Comparison of ENCODE assay signal across 1 cellular context in the genomic region with DNA sequence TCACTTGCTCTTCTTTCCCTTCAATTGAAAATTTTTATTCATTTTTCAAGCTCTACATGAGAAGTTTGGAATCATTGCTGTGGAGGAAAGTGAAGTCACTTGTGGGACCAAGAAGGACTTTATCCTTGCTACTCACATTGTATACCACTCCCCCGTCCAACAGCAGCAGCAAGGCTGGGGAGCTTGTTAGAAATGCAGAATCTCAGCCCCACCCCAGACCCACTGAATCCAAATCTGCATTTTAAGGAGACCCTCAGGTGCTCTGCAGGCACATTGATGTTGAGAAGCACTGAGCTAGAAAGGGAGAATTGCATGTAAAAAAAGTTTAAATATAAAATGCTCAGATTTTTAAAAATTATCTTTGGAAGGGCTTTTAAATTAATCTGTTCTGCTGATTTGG.
TF ChIP-seq lines count a peak whose summit lies in the region.

No MANE protein-coding gene starts in this region.

TF ChIP-seq in A549, 52 proteins besides CTCF, POLR2A, EP300 and RAD21 (continued from another document):
- TF ChIP-seq, protein P1, sequence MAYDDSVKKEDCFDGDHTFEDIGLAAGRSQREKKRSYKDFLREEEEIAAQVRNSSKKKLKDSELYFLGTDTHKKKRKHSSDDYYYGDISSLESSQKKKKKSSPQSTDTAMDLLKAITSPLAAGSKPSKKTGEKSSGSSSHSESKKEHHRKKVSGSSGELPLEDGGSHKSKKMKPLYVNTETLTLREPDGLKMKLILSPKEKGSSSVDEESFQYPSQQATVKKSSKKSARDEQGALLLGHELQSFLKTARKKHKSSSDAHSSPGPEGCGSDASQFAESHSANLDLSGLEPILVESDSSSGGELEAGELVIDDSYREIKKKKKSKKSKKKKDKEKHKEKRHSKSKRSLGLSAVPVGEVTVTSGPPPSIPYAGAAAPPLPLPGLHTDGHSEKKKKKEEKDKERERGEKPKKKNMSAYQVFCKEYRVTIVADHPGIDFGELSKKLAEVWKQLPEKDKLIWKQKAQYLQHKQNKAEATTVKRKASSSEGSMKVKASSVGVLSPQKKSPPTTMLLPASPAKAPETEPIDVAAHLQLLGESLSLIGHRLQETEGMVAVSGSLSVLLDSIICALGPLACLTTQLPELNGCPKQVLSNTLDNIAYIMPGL (CRISPR knock-in tag; IDR thresholded peaks at IDR 0.05; ENCODE audit: borderline replicate concordance), result no peak
- TF ChIP-seq, protein P2, sequence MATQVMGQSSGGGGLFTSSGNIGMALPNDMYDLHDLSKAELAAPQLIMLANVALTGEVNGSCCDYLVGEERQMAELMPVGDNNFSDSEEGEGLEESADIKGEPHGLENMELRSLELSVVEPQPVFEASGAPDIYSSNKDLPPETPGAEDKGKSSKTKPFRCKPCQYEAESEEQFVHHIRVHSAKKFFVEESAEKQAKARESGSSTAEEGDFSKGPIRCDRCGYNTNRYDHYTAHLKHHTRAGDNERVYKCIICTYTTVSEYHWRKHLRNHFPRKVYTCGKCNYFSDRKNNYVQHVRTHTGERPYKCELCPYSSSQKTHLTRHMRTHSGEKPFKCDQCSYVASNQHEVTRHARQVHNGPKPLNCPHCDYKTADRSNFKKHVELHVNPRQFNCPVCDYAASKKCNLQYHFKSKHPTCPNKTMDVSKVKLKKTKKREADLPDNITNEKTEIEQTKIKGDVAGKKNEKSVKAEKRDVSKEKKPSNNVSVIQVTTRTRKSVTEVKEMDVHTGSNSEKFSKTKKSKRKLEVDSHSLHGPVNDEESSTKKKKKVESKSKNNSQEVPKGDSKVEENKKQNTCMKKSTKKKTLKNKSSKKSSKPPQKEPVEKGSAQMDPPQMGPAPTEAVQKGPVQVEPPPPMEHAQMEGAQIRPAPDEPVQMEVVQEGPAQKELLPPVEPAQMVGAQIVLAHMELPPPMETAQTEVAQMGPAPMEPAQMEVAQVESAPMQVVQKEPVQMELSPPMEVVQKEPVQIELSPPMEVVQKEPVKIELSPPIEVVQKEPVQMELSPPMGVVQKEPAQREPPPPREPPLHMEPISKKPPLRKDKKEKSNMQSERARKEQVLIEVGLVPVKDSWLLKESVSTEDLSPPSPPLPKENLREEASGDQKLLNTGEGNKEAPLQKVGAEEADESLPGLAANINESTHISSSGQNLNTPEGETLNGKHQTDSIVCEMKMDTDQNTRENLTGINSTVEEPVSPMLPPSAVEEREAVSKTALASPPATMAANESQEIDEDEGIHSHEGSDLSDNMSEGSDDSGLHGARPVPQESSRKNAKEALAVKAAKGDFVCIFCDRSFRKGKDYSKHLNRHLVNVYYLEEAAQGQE (IDR thresholded peaks at IDR 0.05), result no peak
- TF ChIP-seq BHLHE40 (IDR thresholded peaks at IDR 0.05; ENCODE audit: low read depth, low read length) (no peak), KDM5A (IDR thresholded peaks at IDR 0.05) (no peak), NPAS2 (CRISPR knock-in tag; IDR thresholded peaks at IDR 0.05; ENCODE audit: borderline replicate concordance) (no peak), NFE2L2 (conservative IDR thresholded peaks at IDR 0.05; ENCODE audit: low read length) (no peak), EHF (CRISPR knock-in tag; IDR thresholded peaks at IDR 0.05) (no peak)
TF ChIP-seq in A549: peak in this region for 0.
